Comparison of ENCODE assay signal across 11 cellular contexts in the genomic region with DNA sequence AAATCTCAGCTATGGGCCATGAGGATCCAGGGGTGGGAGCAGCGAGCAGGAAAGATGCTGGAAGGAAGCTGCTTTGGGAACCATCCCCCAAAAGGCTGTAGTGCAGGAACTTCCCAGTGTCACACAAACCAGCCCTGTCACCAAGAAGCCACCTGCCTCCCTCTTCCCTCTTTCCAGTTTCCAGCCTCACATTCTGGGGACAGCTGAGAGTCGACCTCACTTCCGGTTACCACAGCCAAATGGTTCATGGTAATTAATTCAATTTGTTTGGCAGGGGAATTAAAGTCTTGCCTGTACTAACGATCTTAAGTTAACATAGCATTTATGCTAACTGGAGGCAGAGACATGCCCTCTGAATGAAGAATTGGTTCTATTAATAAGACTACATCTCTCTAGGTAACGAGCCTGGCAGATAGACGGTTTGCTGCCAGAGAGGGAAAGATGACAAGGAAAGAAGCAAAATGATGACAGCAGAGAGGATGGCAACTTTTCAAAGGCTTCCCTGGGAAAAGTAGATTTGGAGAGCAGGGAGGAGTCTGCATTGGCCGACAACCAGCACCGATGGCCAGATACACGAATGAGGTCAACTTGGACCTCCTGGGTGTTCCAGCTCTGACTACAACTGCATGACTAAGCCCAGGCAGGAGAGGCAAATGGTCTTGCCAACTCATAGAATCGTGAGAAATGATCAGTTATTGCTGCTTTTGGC.
DNase-seq lines count a peak whose midpoint lies in the region; ATAC-seq and TF ChIP-seq lines count a peak whose summit lies in the region.
"Had no signal": no experiment of that assay in that cellular context is flagged by ENCODE, and none has a peak within 500 bp of the region (broad histone marks: within the 10 kb centered on the region; RNA-seq: fewer than 3 reads in every experiment).

No MANE protein-coding gene starts in this region.

- TF ChIP-seq CTCF in A673 (conservative IDR thresholded peaks at IDR 0.05; ENCODE audit: low read depth, low read length) (no peak), LNCaP clone FGC (IDR thresholded peaks at IDR 0.05; ENCODE audit: control insufficient read depth, extremely low read depth, insufficient read depth) (no peak), choroid plexus epithelial cell (conservative IDR thresholded peaks at IDR 0.05; ENCODE audit: low read depth, low read length) (no peak), OCI-LY7 (conservative IDR thresholded peaks at IDR 0.05; ENCODE audit: low read length) (no peak)

- H3K9ac ChIP-seq in muscle layer of colon (ENCODE audit: low read length): no peak overlapping the region
- H3K9ac ChIP-seq: BLaER1 treated with 17β-estradiol and CSF1 and Interleukin-3, amounts not matched to agents 10 nM and 100 nM had no signal

- H3K9me3 ChIP-seq in A673 (ENCODE audit: low read depth, low read length, poor library complexity, severe bottlenecking): no peaks in the 10 kb centered on the region
- no peaks in the 10 kb centered on the region for H3K9me3 ChIP-seq in muscle layer of colon (ENCODE audit: low read length)
- no peaks in the 10 kb centered on the region for H3K9me3 ChIP-seq in OCI-LY7 (ENCODE audit: low read length)

- peaks cover 15% of the 10 kb centered on the region for H3K4me1 ChIP-seq in A673 (ENCODE audit: insufficient read depth, low read length, poor library complexity, severe bottlenecking)
- H3K4me1 ChIP-seq in muscle layer of colon (ENCODE audit: insufficient read depth, low read length): peaks cover 47% of the 10 kb centered on the region
- H3K4me1 ChIP-seq in OCI-LY7 (ENCODE audit: insufficient read depth, low read length, poor library complexity, severe bottlenecking): no peaks in the 10 kb centered on the region
- H3K4me1 ChIP-seq: BLaER1 treated with 17β-estradiol and CSF1 and Interleukin-3, amounts not matched to agents 10 nM and 100 nM had no signal

- DNase-seq in A673 (ENCODE audit: low spot score): peak; percentile 53
- peak; percentile 65 for DNase-seq in LNCaP clone FGC (ENCODE audit: low read depth)
- DNase-seq in choroid plexus epithelial cell (ENCODE audit: low read depth): peak; percentile 96
- DNase-seq in OCI-LY7 (ENCODE audit: low spot score): no peak
- no peak for DNase-seq in activated T-cell treated with anti-CD3 and anti-CD28 coated beads for 4 hours
- DNase-seq: effector memory CD8-positive, alpha-beta T cell had no signal

- H2AFZ ChIP-seq in OCI-LY7 (ENCODE audit: low read length): no peak overlapping the region

- BruUV-seq in A673 (replicated peaks; lab: Mats Ljungman, UMichigan) (no TSS peak), OCI-LY7 (replicated peaks; lab: Mats Ljungman, UMichigan) (no TSS peak)

- POLR2A ChIA-PET in A673 (lab: Charles Lee; ENCODE audit: low non-redundant PET): no interaction called here
- POLR2A ChIA-PET in OCI-LY7 (lab: Charles Lee): no interaction called here

- no peak overlapping the region for H3K4me3 ChIP-seq in A673 (ENCODE audit: low read depth, low read length, poor library complexity, severe bottlenecking)
- no peak overlapping the region for H3K4me3 ChIP-seq in LNCaP clone FGC (ENCODE audit: low read depth, low read length)
- H3K4me3 ChIP-seq in choroid plexus epithelial cell (ENCODE audit: low read depth, low read length): no peak overlapping the region
- H3K4me3 ChIP-seq in muscle layer of colon (ENCODE audit: low read depth in 1 of 2, low read length in 2 of 2): peak overlapping the region in 1 of 2 donors; percentile 3
- no peak overlapping the region for H3K4me3 ChIP-seq in OCI-LY7 (ENCODE audit: low read depth, low read length, poor library complexity, severe bottlenecking)
- H3K4me3 ChIP-seq: BLaER1 treated with 17β-estradiol and CSF1 and Interleukin-3, amounts not matched to agents 10 nM and 100 nM; SK-N-MC had no signal

- CTCF ChIA-PET in A673 (lab: Charles Lee): no interaction called here
- CTCF ChIA-PET in OCI-LY7 (lab: Charles Lee; ENCODE audit: unreplicated experiment): no interaction called here

- H3K27ac ChIP-seq in A673 (ENCODE audit: low read depth, low read length, poor library complexity, severe bottlenecking): no peak overlapping the region
- peak overlapping the region; percentile 60 for H3K27ac ChIP-seq in muscle layer of colon (ENCODE audit: low read depth, low read length)
- no peak overlapping the region for H3K27ac ChIP-seq in OCI-LY7 (ENCODE audit: low read depth, low read length, poor library complexity, severe bottlenecking)
- H3K27ac ChIP-seq: BLaER1 treated with 17β-estradiol and CSF1 and Interleukin-3, amounts not matched to agents 10 nM and 100 nM; SK-N-MC had no signal

- no peaks in the 10 kb centered on the region for H3K79me2 ChIP-seq in OCI-LY7 (ENCODE audit: insufficient read depth, low read depth, low read length)

- no peaks in the 10 kb centered on the region for H4K20me1 ChIP-seq in OCI-LY7 (ENCODE audit: insufficient read depth, low read length)

- H3K4me2 ChIP-seq in OCI-LY7 (ENCODE audit: low read length): no peak overlapping the region
- H3K4me2 ChIP-seq: BLaER1 treated with 17β-estradiol and CSF1 and Interleukin-3, amounts not matched to agents 10 nM and 100 nM had no signal

- H3K36me3 ChIP-seq in A673 (ENCODE audit: insufficient read depth, low read length, poor library complexity, severe bottlenecking) (no peaks in the 10 kb centered on the region), muscle layer of colon (ENCODE audit: insufficient read depth, low read length) (peaks cover 5% of the 10 kb centered on the region), OCI-LY7 (ENCODE audit: insufficient read depth, low read length) (no peaks in the 10 kb centered on the region)

- intact Hi-C loops in A673 (cut with micrococcal nuclease; ENCODE audit: unreplicated experiment) (no loop called here), OCI-LY7 (cut with micrococcal nuclease; ENCODE audit: unreplicated experiment) (no loop called here)

- no peaks in the 10 kb centered on the region for H3K9me2 ChIP-seq in OCI-LY7 (ENCODE audit: insufficient read depth, low read length)

- H3K27me3 ChIP-seq in A673 (replicated peaks; ENCODE audit: insufficient read depth, low read depth, low read length, poor library complexity) (no peaks in the 10 kb centered on the region), muscle layer of colon (ENCODE audit: control insufficient read depth in 1 of 2, insufficient read depth in 2 of 2, low read length in 2 of 2) (no peaks in the 10 kb centered on the region)
- H3K27me3 ChIP-seq: BLaER1 treated with 17β-estradiol and CSF1 and Interleukin-3, amounts not matched to agents 10 nM and 100 nM had no signal

- ATAC-seq in GM21619 (IDR thresholded peaks at IDR 0.05; ENCODE audit: unreplicated experiment) (no peak), GM18858 (IDR thresholded peaks at IDR 0.05; ENCODE audit: unreplicated experiment) (no peak)
- ATAC-seq: effector memory CD8-positive, alpha-beta T cell had no signal

Comparison
In these comparisons a context has a peak if more than half of its experiments do, and no peak if none do; other contexts are left out.
1. DNase-seq: peak in A673 (single experiment), LNCaP clone FGC (single experiment) and choroid plexus epithelial cell (single experiment); none in OCI-LY7 (single experiment) and activated T-cell treated with anti-CD3 and anti-CD28 coated beads for 4 hours (single experiment).